ENCODE assay signal across 8 cellular contexts in the genomic region with DNA sequence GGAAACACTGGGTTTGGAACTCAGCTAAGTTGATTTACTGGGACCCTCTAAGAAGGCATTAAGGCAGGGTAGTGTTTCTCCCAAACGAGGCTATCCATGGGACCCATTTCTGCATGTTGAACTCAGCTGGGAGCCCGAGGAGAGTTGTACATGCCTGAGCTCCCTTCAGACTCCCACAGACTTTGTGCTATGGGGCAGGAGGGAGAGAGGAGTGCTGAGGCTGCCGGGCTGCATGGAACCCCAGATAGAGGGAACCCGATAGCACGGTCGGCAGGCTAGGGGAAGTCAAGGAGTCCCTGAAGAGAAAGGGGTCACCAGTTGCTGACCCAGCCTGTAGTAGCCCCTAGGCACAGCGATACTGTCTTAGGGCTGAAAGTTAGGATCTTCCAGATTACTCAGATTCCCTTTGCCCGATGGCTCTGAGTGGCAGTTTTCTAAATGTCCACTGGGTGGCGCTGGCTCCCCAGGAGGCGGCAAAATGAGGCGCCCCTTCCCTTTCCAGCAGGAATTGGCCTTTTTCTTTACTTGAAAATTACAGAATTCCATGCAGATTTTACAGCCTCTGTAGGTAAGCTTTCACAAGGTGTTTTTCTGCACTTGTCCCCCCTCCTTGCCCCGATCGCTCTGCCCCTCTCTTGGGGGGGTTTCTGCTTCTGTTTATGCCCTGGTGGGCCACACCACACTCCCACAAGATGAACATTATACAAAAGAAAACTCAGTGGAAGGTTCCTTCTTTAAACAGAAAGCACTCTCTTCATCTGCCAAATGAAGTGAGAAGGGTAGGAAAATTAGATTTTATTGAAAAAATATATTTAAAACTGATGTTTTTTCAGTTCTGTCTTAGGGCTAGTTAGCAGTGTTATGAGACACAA. TPM values are rescaled to one million over a fixed set of nuclear protein-coding genes. Genes with fewer than 3 reads are reported as not detected.
DNase-seq lines count a peak whose midpoint lies in the region; ATAC-seq and TF ChIP-seq lines count a peak whose summit lies in the region.

No MANE protein-coding gene starts in this region.

- H3K27me3 Mint-ChIP-seq in T-helper 1 cell treated with Interleukin-12 subunit alpha and Interleukin-12 subunit beta and Interleukin-4 antibody, amounts not matched to agents 30 μg/mL and 1 μg/mL, for 36 hours (ENCODE audit: low read depth) = no peaks in the 10 kb centered on the region

- peak; percentile 78 to 97 for TF ChIP-seq CTCF in right atrium auricular region (IDR thresholded peaks at IDR 0.05)

- H3K4me1 ChIP-seq in right atrium auricular region = peaks cover 0 to 11% of the 10 kb centered on the region in 2 donors

- no peaks in the 10 kb centered on the region for H3K27me3 ChIP-seq in right atrium auricular region

- peak overlapping the region; percentile 88 for H3K27ac Mint-ChIP-seq in T-helper 1 cell treated with Interleukin-12 subunit alpha and Interleukin-12 subunit beta and Interleukin-4 antibody, amounts not matched to agents 30 μg/mL and 1 μg/mL, for 36 hours

- DNase-seq in Daoy (ENCODE audit: low read depth) (peak; percentile 36), KBM-7 (peak; percentile 73), amniotic stem cell (lab: John Stamatoyannopoulos, UW) (peak; percentile 35), right atrium auricular region (ENCODE audit: low spot score) (peak; percentile 64), sciatic nerve (ENCODE audit: low spot score) (peak; percentile 83), NCI-H1048 (lab: John Stamatoyannopoulos, UW) (no peak)

- intact Hi-C loops in sciatic nerve (cut with DNase I) = loop anchor here (10.0 kb wide), 1 partner anchor 130 kb away; no protein-coding TSS in a partner anchor

- in situ Hi-C loops in KBM-7 (cut with MboI; ENCODE audit: low pct_unique_long_range_greater_than_20kb, low sequenced_read_pairs) = no loop called here

- no peaks in the 10 kb centered on the region for H3K9me3 Mint-ChIP-seq in T-helper 1 cell treated with Interleukin-12 subunit alpha and Interleukin-12 subunit beta and Interleukin-4 antibody, amounts not matched to agents 30 μg/mL and 1 μg/mL, for 36 hours

- H3K4me3 ChIP-seq in right atrium auricular region = no peak overlapping the region

- H3K36me3 Mint-ChIP-seq in T-helper 1 cell treated with Interleukin-12 subunit alpha and Interleukin-12 subunit beta and Interleukin-4 antibody, amounts not matched to agents 30 μg/mL and 1 μg/mL, for 36 hours (ENCODE audit: low read depth) = peaks cover 30% of the 10 kb centered on the region

- no peak overlapping the region for H3K27ac ChIP-seq in right atrium auricular region

- H3K4me3 Mint-ChIP-seq in T-helper 1 cell treated with Interleukin-12 subunit alpha and Interleukin-12 subunit beta and Interleukin-4 antibody, amounts not matched to agents 30 μg/mL and 1 μg/mL, for 36 hours = peak overlapping the region; percentile 31

- ATAC-seq in sciatic nerve = peak; percentile 81
- no peak for ATAC-seq in HG02571 (IDR thresholded peaks at IDR 0.05; ENCODE audit: unreplicated experiment)

- peaks cover 15% of the 10 kb centered on the region for H3K36me3 ChIP-seq in right atrium auricular region

- H3K9me3 ChIP-seq in right atrium auricular region = no peaks in the 10 kb centered on the region

- H3K4me1 Mint-ChIP-seq in T-helper 1 cell treated with Interleukin-12 subunit alpha and Interleukin-12 subunit beta and Interleukin-4 antibody, amounts not matched to agents 30 μg/mL and 1 μg/mL, for 36 hours (ENCODE audit: low read depth) = peaks cover 27% of the 10 kb centered on the region

RNA-seq across cellular contexts. Expression of a gene that starts 17.8 kb away (rescaled TPM):
- total RNA-seq in Daoy (2014; rRNA removed; shearing (Covaris generic)) = 47.7 and 48.3 TPM in 2 replicates
- total RNA-seq in right atrium auricular region (10 to 100 TPM; 27.4 to 35.5 TPM), sciatic nerve (28.2 TPM)

RNA-seq across cellular contexts. Expression of a gene that starts 44.7 kb away (rescaled TPM):
- 6.6 and 9.2 TPM in 2 replicates for total RNA-seq in Daoy (2014; rRNA removed; shearing (Covaris generic))
- 1 to 10 TPM; 1.8 to 2.0 TPM for total RNA-seq in right atrium auricular region
- 12.6 TPM for total RNA-seq in sciatic nerve
